In the genomic region with DNA sequence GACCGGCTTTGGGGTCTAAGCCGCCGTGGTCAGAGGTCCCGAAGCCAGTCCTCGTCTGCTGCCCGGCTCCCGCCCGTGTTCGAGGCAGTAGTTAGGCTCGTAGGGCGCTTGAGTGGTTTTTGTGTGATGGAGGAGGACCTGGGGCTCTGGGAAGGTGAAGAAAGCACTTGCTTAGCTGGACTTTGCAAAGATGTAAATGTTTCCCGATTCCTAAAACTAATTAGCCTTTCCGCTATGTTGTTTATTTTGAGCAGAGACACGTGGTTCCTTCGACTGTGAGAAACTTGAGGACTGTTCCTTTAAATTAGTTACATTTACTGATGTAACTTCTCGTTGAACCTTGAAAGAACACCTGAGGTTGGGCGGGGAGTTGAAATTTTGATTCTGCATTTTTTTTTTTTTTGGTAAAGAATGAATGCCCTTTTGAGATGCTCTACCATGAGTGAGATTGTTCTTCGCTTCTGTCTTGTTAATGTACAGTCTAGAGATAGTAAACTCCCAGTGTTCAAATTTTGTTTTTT, we compare ENCODE assay signal across 1 cellular context.
TF ChIP-seq lines count a peak whose summit lies in the region.

No MANE protein-coding gene starts in this region.

TF ChIP-seq in K562, 482 proteins besides CTCF, POLR2A, EP300 and RAD21 (continued from another document):
- TF ChIP-seq UBTF (IDR thresholded peaks at IDR 0.05; ENCODE audit: borderline replicate concordance in 1 of 2, low read depth in 2 of 2, low read length in 2 of 2) (0 out of 4 replicates have a peak, but pooled peaks of 1 of the 2 experiments have one; percentile 14), ATF4 (CRISPR knock-in tag; IDR thresholded peaks at IDR 0.05) (0 out of 2 replicates have a peak, but pooled peaks have one; percentile 30), RAD51 (IDR thresholded peaks at IDR 0.05; ENCODE audit: borderline replicate concordance, low read depth) (0 out of 2 replicates have a peak, but pooled peaks have one; percentile 29)
TF ChIP-seq in K562: peak in this region for 17.
